18 cellular contexts compared by ENCODE assay signal in the genomic region with DNA sequence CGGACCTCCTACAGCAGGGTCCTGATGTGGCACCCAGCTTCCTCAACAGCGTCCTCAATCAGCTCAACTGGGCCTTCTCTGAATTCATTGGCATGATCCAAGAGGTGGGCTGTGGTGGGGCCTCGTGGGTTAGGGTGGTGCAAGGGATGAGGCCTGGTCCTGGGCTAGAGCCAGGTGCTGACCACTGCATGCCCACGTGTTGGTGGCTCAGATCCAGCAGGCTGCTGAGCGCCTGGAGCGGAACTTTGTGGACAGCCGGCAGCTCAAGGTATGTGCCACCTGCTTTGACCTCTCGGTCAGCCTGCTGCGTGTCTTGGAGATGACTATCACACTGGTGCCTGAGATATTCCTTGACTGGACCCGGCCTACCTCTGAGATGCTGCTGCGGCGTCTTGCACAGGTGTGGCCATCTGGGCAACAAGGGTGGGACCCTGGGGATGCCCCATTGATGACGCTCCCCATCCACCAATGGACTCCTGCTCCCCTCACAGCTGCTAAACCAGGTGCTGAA. TPM values are rescaled to one million over a fixed set of nuclear protein-coding genes. Genes with fewer than 3 reads are reported as not detected.
DNase-seq lines count a peak whose midpoint lies in the region; ATAC-seq lines count a peak whose summit lies in the region.
"Had no signal": no experiment of that assay in that cellular context is flagged by ENCODE, and none has a peak within 500 bp of the region (broad histone marks: within the 10 kb centered on the region; RNA-seq: fewer than 3 reads in every experiment).

No MANE protein-coding gene starts in this region.

- no peak overlapping the region for H3K4me3 Mint-ChIP-seq in stimulated activated memory B cell treated with anti-CD40 and anti-IgM and Interleukin-4, amounts not matched to agents 10 μg/mL and 1 μg/mL and 100 μg/mL, for 72 hours

- intact Hi-C loops in sciatic nerve (cut with DNase I): no loop called here

- peak overlapping the region; percentile 22 to 23 for H3K27ac Mint-ChIP-seq in activated naive CD4-positive, alpha-beta T cell treated with anti-CD3 and anti-CD28 coated beads, Interleukin-2, amount 50 U/mL, for 72 hours
- no peak overlapping the region for H3K27ac Mint-ChIP-seq in stimulated activated memory B cell treated with anti-CD40 and anti-IgM and Interleukin-4, amounts not matched to agents 10 μg/mL and 1 μg/mL and 100 μg/mL, for 72 hours

- DNase-seq in activated naive CD4-positive, alpha-beta T cell treated with anti-CD3 and anti-CD28 coated beads, Interleukin-2, amount 50 U/mL, for 72 hours (ENCODE audit: low spot score in 2 of 2): peak in 1 of 2 donors; percentile 54
- DNase-seq in activated naive CD4-positive, alpha-beta T cell treated with Interleukin-2 at 50 U/mL for 16 hours: no peak
- DNase-seq in glomerular visceral epithelial cell (ENCODE audit: extremely low spot score): peak; percentile 49
- DNase-seq in myocyte (ENCODE audit: low read depth): peak; percentile 47
- peak; percentile 54 for DNase-seq in sciatic nerve (ENCODE audit: low spot score)
- DNase-seq in effector CD4-positive, alpha-beta T cell: no peak
- DNase-seq: CD8-positive, alpha-beta memory T cell; DMS79 treated with DMSO at 0.1 percent for 48 hours; NCI-H1048; NCI-H1436 treated with DMSO at 0.1 percent for 48 hours; NCI-H2081; NCI-H510A; NCI-H774; RPMI8226 had no signal

- H3K27me3 Mint-ChIP-seq in stimulated activated memory B cell treated with anti-CD40 and anti-IgM and Interleukin-4, amounts not matched to agents 10 μg/mL and 1 μg/mL and 100 μg/mL, for 72 hours: no peaks in the 10 kb centered on the region
- H3K27me3 Mint-ChIP-seq: CD8-positive, alpha-beta memory T cell had no signal

- H3K4me1 Mint-ChIP-seq in stimulated activated memory B cell treated with anti-CD40 and anti-IgM and Interleukin-4, amounts not matched to agents 10 μg/mL and 1 μg/mL and 100 μg/mL, for 72 hours: peaks cover 24% of the 10 kb centered on the region

- no peaks in the 10 kb centered on the region for H3K36me3 Mint-ChIP-seq in activated naive CD4-positive, alpha-beta T cell treated with anti-CD3 and anti-CD28 coated beads, Interleukin-2, amount 50 U/mL, for 72 hours
- peaks cover 33% of the 10 kb centered on the region for H3K36me3 Mint-ChIP-seq in stimulated activated memory B cell treated with anti-CD40 and anti-IgM and Interleukin-4, amounts not matched to agents 10 μg/mL and 1 μg/mL and 100 μg/mL, for 72 hours

- H3K9me3 Mint-ChIP-seq in activated naive CD4-positive, alpha-beta T cell treated with anti-CD3 and anti-CD28 coated beads, Interleukin-2, amount 50 U/mL, for 72 hours: no peaks in the 10 kb centered on the region
- no peaks in the 10 kb centered on the region for H3K9me3 Mint-ChIP-seq in stimulated activated memory B cell treated with anti-CD40 and anti-IgM and Interleukin-4, amounts not matched to agents 10 μg/mL and 1 μg/mL and 100 μg/mL, for 72 hours
- H3K9me3 Mint-ChIP-seq: CD8-positive, alpha-beta memory T cell had no signal

- no peak for ATAC-seq in activated naive CD4-positive, alpha-beta T cell treated with anti-CD3 and anti-CD28 coated beads, Interleukin-2, amount 50 U/mL, for 72 hours
- ATAC-seq in sciatic nerve (no peak), GM21381 (IDR thresholded peaks at IDR 0.05; ENCODE audit: unreplicated experiment) (no peak)
- no peak for ATAC-seq in stimulated activated memory B cell treated with anti-CD40 and anti-IgM and Interleukin-4, amounts not matched to agents 10 μg/mL and 1 μg/mL and 100 μg/mL, for 72 hours

RNA-seq across cellular contexts. Expression of gene AMIGO3, which starts 3.8 kb away (rescaled TPM):
- not detected for total RNA-seq in activated naive CD4-positive, alpha-beta T cell treated with anti-CD3 and anti-CD28 coated beads, Interleukin-2, amount 50 U/mL, for 72 hours
- 1.3 and 1.8 TPM in 2 replicates for total RNA-seq in myocyte
- 1.6 TPM for polyA plus RNA-seq in myocyte (2012)
- total RNA-seq in sciatic nerve: not detected
- total RNA-seq: H4, MCF 10A had no signal

RNA-seq across cellular contexts. Expression of gene GMPPB, which starts 8.1 kb away (rescaled TPM):
- total RNA-seq in activated naive CD4-positive, alpha-beta T cell treated with anti-CD3 and anti-CD28 coated beads, Interleukin-2, amount 50 U/mL, for 72 hours: 10 to 100 TPM; 29.9 to 31.6 TPM
- total RNA-seq in myocyte: 21.9 and 30.0 TPM in 2 replicates
- polyA plus RNA-seq in myocyte (2012): 37.0 TPM
- 22.0 TPM for total RNA-seq in sciatic nerve

RNA-seq across cellular contexts. Expression of gene RNF123, which starts 26.3 kb away (rescaled TPM):
- total RNA-seq in activated naive CD4-positive, alpha-beta T cell treated with anti-CD3 and anti-CD28 coated beads, Interleukin-2, amount 50 U/mL, for 72 hours: 10 to 100 TPM; 25.5 to 34.0 TPM
- 50.7 and 57.5 TPM in 2 replicates for total RNA-seq in myocyte
- polyA plus RNA-seq in myocyte (2012): 43.1 TPM
- 37.9 TPM for total RNA-seq in sciatic nerve

RNA-seq across cellular contexts. Expression of gene MST1, which starts 26.4 kb away (rescaled TPM):
- total RNA-seq in activated naive CD4-positive, alpha-beta T cell treated with anti-CD3 and anti-CD28 coated beads, Interleukin-2, amount 50 U/mL, for 72 hours: 10 to 100 TPM; 11.8 to 15.9 TPM
- total RNA-seq in myocyte (10.8 and 15.7 TPM in 2 replicates), sciatic nerve (20.6 TPM)
- polyA plus RNA-seq in myocyte (2012): 25.4 TPM

RNA-seq across cellular contexts. Expression of gene APEH, which starts 41.5 kb away (rescaled TPM):
- 100 to 1,000 TPM; 137 to 164 TPM for total RNA-seq in activated naive CD4-positive, alpha-beta T cell treated with anti-CD3 and anti-CD28 coated beads, Interleukin-2, amount 50 U/mL, for 72 hours
- total RNA-seq in myocyte: 121 and 124 TPM in 2 replicates
- polyA plus RNA-seq in myocyte (2012): 116 TPM
- 51.0 TPM for total RNA-seq in sciatic nerve

Comparison
In these comparisons a context has a peak if more than half of its experiments do, and no peak if none do; other contexts are left out.
1. DNase-seq: peak in glomerular visceral epithelial cell (single experiment), myocyte (single experiment) and sciatic nerve (single experiment); none in activated naive CD4-positive, alpha-beta T cell treated with Interleukin-2 at 50 U/mL for 16 hours (single experiment) and effector CD4-positive, alpha-beta T cell (single experiment).